In the genomic region with DNA sequence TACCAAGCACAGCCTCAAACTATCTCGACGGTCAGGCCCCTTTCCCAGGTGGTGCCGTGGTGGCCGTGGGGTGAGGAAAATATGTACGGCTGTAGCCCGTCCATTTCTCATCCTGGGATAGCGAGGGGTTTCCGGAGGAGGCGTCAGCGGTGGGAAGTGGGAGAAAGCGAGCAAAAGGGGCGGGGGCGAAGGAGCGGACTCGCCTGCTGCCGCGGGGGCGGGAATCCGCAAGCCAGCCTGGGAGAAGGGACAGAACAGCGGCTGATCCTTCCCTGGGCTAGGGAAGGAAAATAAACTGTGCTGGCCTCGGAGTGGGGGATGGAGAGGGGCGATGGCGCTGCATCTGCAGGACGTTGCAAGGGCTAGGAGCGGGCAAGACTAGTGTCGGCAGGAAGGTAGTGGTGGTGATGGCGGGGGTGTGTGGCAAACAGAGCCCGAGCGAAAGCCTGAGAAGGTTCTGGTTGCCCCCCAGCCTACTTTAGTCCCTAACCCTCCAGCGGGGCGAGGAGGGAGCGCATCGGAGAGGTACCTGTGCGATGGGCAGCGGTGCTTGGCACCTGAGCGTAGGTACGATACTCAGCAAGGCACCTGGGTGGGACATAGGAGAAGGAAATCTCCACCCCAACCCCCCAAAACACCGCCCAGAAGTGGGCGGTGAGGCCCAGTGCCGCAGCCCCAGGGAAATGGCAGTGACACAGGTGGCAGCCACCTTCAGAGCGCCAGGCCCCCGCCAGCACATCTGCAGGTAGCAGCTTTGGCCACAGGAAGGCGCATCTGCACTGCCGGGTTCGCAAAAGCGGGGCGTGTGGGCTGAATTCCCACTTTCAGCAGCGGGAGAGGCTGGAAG, we compare ENCODE assay signal across 1 cellular context.
TF ChIP-seq lines count a peak whose summit lies in the region.

No MANE protein-coding gene starts in this region.

TF ChIP-seq in SK-N-SH, 30 proteins besides CTCF, POLR2A, EP300 and RAD21 (continued from another document):
- TF ChIP-seq, protein P1, sequence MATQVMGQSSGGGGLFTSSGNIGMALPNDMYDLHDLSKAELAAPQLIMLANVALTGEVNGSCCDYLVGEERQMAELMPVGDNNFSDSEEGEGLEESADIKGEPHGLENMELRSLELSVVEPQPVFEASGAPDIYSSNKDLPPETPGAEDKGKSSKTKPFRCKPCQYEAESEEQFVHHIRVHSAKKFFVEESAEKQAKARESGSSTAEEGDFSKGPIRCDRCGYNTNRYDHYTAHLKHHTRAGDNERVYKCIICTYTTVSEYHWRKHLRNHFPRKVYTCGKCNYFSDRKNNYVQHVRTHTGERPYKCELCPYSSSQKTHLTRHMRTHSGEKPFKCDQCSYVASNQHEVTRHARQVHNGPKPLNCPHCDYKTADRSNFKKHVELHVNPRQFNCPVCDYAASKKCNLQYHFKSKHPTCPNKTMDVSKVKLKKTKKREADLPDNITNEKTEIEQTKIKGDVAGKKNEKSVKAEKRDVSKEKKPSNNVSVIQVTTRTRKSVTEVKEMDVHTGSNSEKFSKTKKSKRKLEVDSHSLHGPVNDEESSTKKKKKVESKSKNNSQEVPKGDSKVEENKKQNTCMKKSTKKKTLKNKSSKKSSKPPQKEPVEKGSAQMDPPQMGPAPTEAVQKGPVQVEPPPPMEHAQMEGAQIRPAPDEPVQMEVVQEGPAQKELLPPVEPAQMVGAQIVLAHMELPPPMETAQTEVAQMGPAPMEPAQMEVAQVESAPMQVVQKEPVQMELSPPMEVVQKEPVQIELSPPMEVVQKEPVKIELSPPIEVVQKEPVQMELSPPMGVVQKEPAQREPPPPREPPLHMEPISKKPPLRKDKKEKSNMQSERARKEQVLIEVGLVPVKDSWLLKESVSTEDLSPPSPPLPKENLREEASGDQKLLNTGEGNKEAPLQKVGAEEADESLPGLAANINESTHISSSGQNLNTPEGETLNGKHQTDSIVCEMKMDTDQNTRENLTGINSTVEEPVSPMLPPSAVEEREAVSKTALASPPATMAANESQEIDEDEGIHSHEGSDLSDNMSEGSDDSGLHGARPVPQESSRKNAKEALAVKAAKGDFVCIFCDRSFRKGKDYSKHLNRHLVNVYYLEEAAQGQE (IDR thresholded peaks at IDR 0.05; ENCODE audit: low read depth, low read length): no peak
- TF ChIP-seq USF2 (IDR thresholded peaks at IDR 0.05; ENCODE audit: borderline replicate concordance, low read depth, low read length) (no peak), GABPA (IDR thresholded peaks at IDR 0.05; ENCODE audit: low read depth) (no peak), JUND (IDR thresholded peaks at IDR 0.05) (no peak), RXRA (IDR thresholded peaks at IDR 0.05; ENCODE audit: borderline replicate concordance, low read depth) (no peak), CHD2 (IDR thresholded peaks at IDR 0.05; ENCODE audit: low read length, partially characterized antibody) (no peak), IRF3 (IDR thresholded peaks at IDR 0.05; ENCODE audit: low read depth, low read length) (no peak)
- TF ChIP-seq, protein P2, sequence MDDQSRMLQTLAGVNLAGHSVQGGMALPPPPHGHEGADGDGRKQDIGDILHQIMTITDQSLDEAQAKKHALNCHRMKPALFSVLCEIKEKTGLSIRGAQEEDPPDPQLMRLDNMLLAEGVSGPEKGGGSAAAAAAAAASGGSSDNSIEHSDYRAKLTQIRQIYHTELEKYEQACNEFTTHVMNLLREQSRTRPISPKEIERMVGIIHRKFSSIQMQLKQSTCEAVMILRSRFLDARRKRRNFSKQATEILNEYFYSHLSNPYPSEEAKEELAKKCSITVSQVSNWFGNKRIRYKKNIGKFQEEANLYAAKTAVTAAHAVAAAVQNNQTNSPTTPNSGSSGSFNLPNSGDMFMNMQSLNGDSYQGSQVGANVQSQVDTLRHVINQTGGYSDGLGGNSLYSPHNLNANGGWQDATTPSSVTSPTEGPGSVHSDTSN (IDR thresholded peaks at IDR 0.05): no peak
